In the genomic region with DNA sequence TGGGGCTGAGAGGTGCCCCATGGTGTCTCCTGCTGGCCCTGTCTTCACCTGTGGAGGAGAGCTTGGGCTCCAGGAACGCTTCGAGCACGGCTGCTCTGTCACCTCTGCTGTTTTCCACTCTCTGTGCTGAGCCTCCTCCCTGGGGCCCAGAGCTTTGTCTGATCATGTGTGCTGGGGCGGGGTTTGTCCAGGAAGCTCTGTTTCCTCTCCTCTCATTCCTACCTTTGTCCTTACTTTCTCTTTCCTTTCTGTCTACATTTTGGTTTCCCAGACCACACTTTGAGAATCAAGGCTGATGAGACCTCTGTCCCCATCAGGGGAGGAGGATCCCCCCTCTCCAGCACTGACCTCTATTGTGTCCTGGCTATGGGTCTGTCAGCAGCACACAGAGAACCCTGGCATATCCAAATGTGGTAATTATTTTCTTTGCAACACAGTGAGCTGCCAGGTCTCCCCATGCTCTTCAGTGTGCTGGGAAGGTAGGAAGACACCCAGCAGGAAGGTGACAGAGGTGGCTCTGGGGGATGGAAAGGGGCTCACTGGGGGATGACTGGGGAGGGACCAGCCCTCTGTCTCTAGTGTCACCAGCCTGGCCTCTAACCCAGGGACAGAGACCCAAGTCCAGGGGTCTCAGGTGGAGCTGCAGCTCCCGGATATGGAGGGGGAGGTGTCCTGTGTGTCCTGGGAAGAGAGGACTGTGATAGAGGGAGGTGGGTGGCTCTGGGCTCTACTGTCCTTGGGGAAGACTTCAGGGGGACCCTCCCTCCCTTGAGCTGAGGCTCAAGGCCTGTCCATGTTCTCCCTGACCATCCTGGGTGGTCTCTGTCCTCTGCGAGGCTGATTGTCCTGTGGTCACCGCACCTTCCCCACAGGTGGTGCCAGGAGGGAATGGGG, we compare ENCODE assay signal across 8 cellular contexts. TPM values are rescaled to one million over a fixed set of nuclear protein-coding genes. Genes with fewer than 3 reads are reported as not detected.
A peak's percentile ranks its signal among the peaks of the same experiment; 100 is the strongest.
DNase-seq lines count a peak whose midpoint lies in the region; ATAC-seq and TF ChIP-seq lines count a peak whose summit lies in the region.

A gene (minus strand): TSS at position 128 of the 894 bp plus-strand sequence. CDS start 107 bp downstream, at position 21.

- WGBS in tibial nerve, 2 donors, result 51 to 63% methylated on average over 7 of the region's 7 CpGs

- DNase-seq in Calu3, result peak; percentile 79
- peak; percentile 56 for DNase-seq in HuH-7.5 (ENCODE audit: low spot score)
- peak; percentile 65 for DNase-seq in activated CD8-positive, alpha-beta memory T cell treated with anti-CD3 and anti-CD28 coated beads for 24 hours
- DNase-seq in glomerular visceral epithelial cell (ENCODE audit: extremely low spot score), result peak; percentile 22
- peak; percentile 12 to 26 for DNase-seq in stimulated activated CD4-positive, alpha-beta T cell treated with anti-CD3 and anti-CD28 coated beads, Interleukin-15, amount 100 ng/mL, for 1 hour (ENCODE audit: low read depth in 1 of 2, low spot score in 1 of 2)
- no peak for DNase-seq in tibial nerve (ENCODE audit: low spot score in 2 of 2)

- H3K4me1 Mint-ChIP-seq in Calu3 (ENCODE audit: low read depth, unreplicated experiment), result peaks cover 40% of the 10 kb centered on the region

- H3K27me3 Mint-ChIP-seq in Calu3 (ENCODE audit: unreplicated experiment), result no peaks in the 10 kb centered on the region

- CTCF ChIA-PET in Calu3 (lab: Charles Lee), result interaction anchor here (0.7 to 4.2 kb wide), 14 partner anchors 11 to 90 kb away, joined by 3 to 65 read pairs (median 5); no protein-coding TSS in a partner anchor

- H3K9me3 ChIP-seq in tibial nerve, result no peaks in the 10 kb centered on the region

- H3K27me3 ChIP-seq in tibial nerve, result no peaks in the 10 kb centered on the region

- H3K4me1 ChIP-seq in tibial nerve, result peaks cover 0 to 13% (median 6%) of the 10 kb centered on the region in 4 donors

- ATAC-seq in HG02571 (IDR thresholded peaks at IDR 0.05; ENCODE audit: unreplicated experiment) (no peak), HG03565 (IDR thresholded peaks at IDR 0.05; ENCODE audit: unreplicated experiment) (no peak)

- H3K36me3 ChIP-seq in tibial nerve, result no peaks in the 10 kb centered on the region

- TF ChIP-seq POLR2A in tibial nerve (IDR thresholded peaks at IDR 0.05), result no peak

- H3K4me3 ChIP-seq in tibial nerve, result peak within 1 kb of the TSS in 2 of 4 donors; percentile 10 to 26

- peak within 1 kb of the TSS; percentile 65 for H3K4me3 Mint-ChIP-seq in Calu3 (ENCODE audit: low read depth, unreplicated experiment)

- H3K27ac ChIP-seq in tibial nerve, result peak within 1 kb of the TSS in 1 of 4 donors; percentile 74

- H3K36me3 Mint-ChIP-seq in Calu3 (ENCODE audit: insufficient read depth, unreplicated experiment), result peaks cover 18% of the 10 kb centered on the region

- TF ChIP-seq CTCF in Calu3 (IDR thresholded peaks at IDR 0.05; ENCODE audit: unreplicated experiment) (no peak), tibial nerve (IDR thresholded peaks at IDR 0.05) (no peak)

- peak within 1 kb of the TSS; percentile 46 for H3K27ac Mint-ChIP-seq in Calu3 (ENCODE audit: unreplicated experiment)

- BruUV-seq in Calu3 (replicated peaks; lab: Mats Ljungman, UMichigan), result TSS peak; percentile 82

- no peak for TF ChIP-seq EP300 in tibial nerve (IDR thresholded peaks at IDR 0.05)

- no peaks in the 10 kb centered on the region for H3K9me3 Mint-ChIP-seq in Calu3 (ENCODE audit: low read depth, unreplicated experiment)

- intact Hi-C loops in Calu3 (cut with micrococcal nuclease; ENCODE audit: unreplicated experiment), result loop anchor here (1.0 to 2.0 kb wide), 4 partner anchors 32 to 78 kb away; no protein-coding TSS in a partner anchor

RNA-seq across cellular contexts. Expression of the gene that starts here (rescaled TPM):
- total RNA-seq in Calu3 (2022) (132 and 159 TPM in 2 replicates), tibial nerve (under 1 TPM in 1 of 4 donors, not detected in 3; 0.66 TPM)

Comparison
In these comparisons a context has a peak if more than half of its experiments do, and no peak if none do; other contexts are left out.
1. RNA of the gene that starts here (total RNA-seq): 132 to 159 TPM in Calu3; 0.66 TPM in tibial nerve; every median in the first group is over 10 times any median in the second.
2. DNase-seq: peak in Calu3 (single experiment), HuH-7.5 (single experiment), activated CD8-positive, alpha-beta memory T cell treated with anti-CD3 and anti-CD28 coated beads for 24 hours (single experiment), glomerular visceral epithelial cell (single experiment) and stimulated activated CD4-positive, alpha-beta T cell treated with anti-CD3 and anti-CD28 coated beads, Interleukin-15, amount 100 ng/mL, for 1 hour (2 of 2); none in tibial nerve (0 of 2).